In genomic region chr15:42275780-42276395, GRCh38 we compare ENCODE assay signal across 9 cellular contexts. TPM values are rescaled to one million over a fixed set of nuclear protein-coding genes. Genes with fewer than 3 reads are reported as not detected.
DNase-seq lines count a peak whose midpoint lies in the region; TF ChIP-seq lines count a peak whose summit lies in the region.
"Had no signal": no experiment of that assay in that cellular context is flagged by ENCODE, and none has a peak within 500 bp of the region (broad histone marks: within the 10 kb centered on the region; RNA-seq: fewer than 3 reads in every experiment).

No MANE protein-coding gene starts in this region.

- no peaks in the 10 kb centered on the region for H3K27me3 Mint-ChIP-seq in activated naive CD4-positive, alpha-beta T cell treated with anti-CD3 and anti-CD28 coated beads for 36 hours (ENCODE audit: low read depth)
- no peaks in the 10 kb centered on the region for H3K27me3 Mint-ChIP-seq in activated naive CD8-positive, alpha-beta T cell

- H3K27ac ChIP-seq in layer of hippocampus (ENCODE audit: low read depth, low read length) (peak overlapping the region; percentile 98), tibial artery (peak overlapping the region; percentile 95 to 97)

- H3K9me3 Mint-ChIP-seq in activated naive CD4-positive, alpha-beta T cell treated with anti-CD3 and anti-CD28 coated beads for 36 hours: no peaks in the 10 kb centered on the region
- no peaks in the 10 kb centered on the region for H3K9me3 Mint-ChIP-seq in activated naive CD8-positive, alpha-beta T cell (ENCODE audit: low read depth)

- intact Hi-C loops in activated naive CD4-positive, alpha-beta T cell treated with anti-CD3 and anti-CD28 coated beads for 36 hours (cut with micrococcal nuclease): loop anchor here (2.0 to 10.0 kb wide), 3 partner anchors 299 to 909 kb away; partner anchors contain the start of genes CCNDBP1 and STARD9
- intact Hi-C loops in tibial artery (cut with DNase I; ENCODE audit: low total_unique reads): no loop called here

- no peaks in the 10 kb centered on the region for H3K27me3 ChIP-seq in layer of hippocampus (ENCODE audit: control insufficient read depth, insufficient read depth, low read length)
- H3K27me3 ChIP-seq in tibial artery: no peaks in the 10 kb centered on the region

- H3K4me3 ChIP-seq in tibial artery: peak overlapping the region; percentile 67 to 83

- CTCF ChIA-PET in activated naive CD4-positive, alpha-beta T cell treated with anti-CD3 and anti-CD28 coated beads for 36 hours (lab: Charles Lee): interaction anchor here (0.9 kb wide), 1 partner anchor 8 kb away, joined by 3 read pairs; no protein-coding TSS in a partner anchor

- peak overlapping the region; percentile 99 for H3K4me3 Mint-ChIP-seq in activated naive CD4-positive, alpha-beta T cell treated with anti-CD3 and anti-CD28 coated beads for 36 hours
- H3K4me3 Mint-ChIP-seq in activated naive CD8-positive, alpha-beta T cell: peak overlapping the region; percentile 80

- peaks cover 21 to 22% (median 21%) of the 10 kb centered on the region in 3 donors for H3K36me3 ChIP-seq in tibial artery

- DNase-seq in activated naive CD4-positive, alpha-beta T cell treated with anti-CD3 and anti-CD28 coated beads for 36 hours: no peak
- no peak for DNase-seq in activated naive CD4-positive, alpha-beta T cell treated with anti-CD3 and anti-CD28 coated beads, Interleukin-2, amount 50 U/mL, for 16 hours
- DNase-seq in tibial artery (no peak), HK-2 (ENCODE audit: unreplicated experiment) (no peak), DMS 273 (lab: John Stamatoyannopoulos, UW; ENCODE audit: unreplicated experiment) (no peak)
- DNase-seq in stimulated activated CD4-positive, alpha-beta T cell treated with anti-CD3 and anti-CD28 coated beads, Interleukin-12 subunit alpha, Interleukin-12 subunit beta, amount 100 ng/mL, for 4 hours: no peak
- DNase-seq: NCI-H1092 treated with DMSO at 0.1 percent for 48 hours had no signal

- H3K4me1 ChIP-seq in tibial artery: peaks cover 0 to 41% (median 24%) of the 10 kb centered on the region in 4 donors

- no peak for TF ChIP-seq CTCF in tibial artery (IDR thresholded peaks at IDR 0.05)

- H3K4me1 Mint-ChIP-seq in activated naive CD4-positive, alpha-beta T cell treated with anti-CD3 and anti-CD28 coated beads for 36 hours (ENCODE audit: low read depth): peaks cover 33% of the 10 kb centered on the region
- H3K4me1 Mint-ChIP-seq in activated naive CD8-positive, alpha-beta T cell (ENCODE audit: low read depth): peaks cover 40% of the 10 kb centered on the region

- H3K36me3 Mint-ChIP-seq in activated naive CD4-positive, alpha-beta T cell treated with anti-CD3 and anti-CD28 coated beads for 36 hours (ENCODE audit: low read depth): peaks cover 19% of the 10 kb centered on the region
- H3K36me3 Mint-ChIP-seq in activated naive CD8-positive, alpha-beta T cell: peaks cover 23% of the 10 kb centered on the region

- H3K9me3 ChIP-seq in tibial artery: no peaks in the 10 kb centered on the region

- H3K27ac Mint-ChIP-seq in activated naive CD4-positive, alpha-beta T cell treated with anti-CD3 and anti-CD28 coated beads for 36 hours: peak overlapping the region; percentile 80
- peak overlapping the region; percentile 92 for H3K27ac Mint-ChIP-seq in activated naive CD8-positive, alpha-beta T cell

RNA-seq across cellular contexts. Expression of gene TMEM87A, which starts 2.7 kb away (rescaled TPM):
- 10 to 100 TPM; 26.6 to 28.4 TPM for total RNA-seq in activated naive CD4-positive, alpha-beta T cell treated with anti-CD3 and anti-CD28 coated beads for 36 hours

RNA-seq across cellular contexts. Expression of gene GANC, which starts 2.9 kb away (rescaled TPM):
- 10 to 100 TPM; 27.4 to 27.7 TPM for total RNA-seq in activated naive CD4-positive, alpha-beta T cell treated with anti-CD3 and anti-CD28 coated beads for 36 hours
